Comparison of ENCODE assay signal across 1 cellular context in genomic region chr3:194315088-194315964, GRCh38.
TF ChIP-seq lines count a peak whose summit lies in the region.

No MANE protein-coding gene starts in this region.

TF ChIP-seq in GM12878, 131 proteins besides CTCF, POLR2A, EP300 and RAD21 (continued from another document):
- no peak for TF ChIP-seq PML (IDR thresholded peaks at IDR 0.05; ENCODE audit: low read length)
- TF ChIP-seq POLR2AphosphoS2 (IDR thresholded peaks at IDR 0.05; ENCODE audit: low read depth, low read length): no peak
- no peak for TF ChIP-seq CBX3 (IDR thresholded peaks at IDR 0.05; ENCODE audit: borderline replicate concordance, low read depth)
- no peak; the same call in 1 of the 2 replicates for TF ChIP-seq FOXM1 (IDR thresholded peaks at IDR 0.05; ENCODE audit: low read depth, low read length)
- TF ChIP-seq IRF3 (IDR thresholded peaks at IDR 0.05): no peak
- no peak for TF ChIP-seq TCF7 (IDR thresholded peaks at IDR 0.05; ENCODE audit: borderline replicate concordance)
- TF ChIP-seq NBN (IDR thresholded peaks at IDR 0.05): no peak
- TF ChIP-seq TCF3 (IDR thresholded peaks at IDR 0.05; ENCODE audit: borderline replicate concordance, insufficient read depth, low read depth, low read length): no peak
- no peak for TF ChIP-seq HCFC1 (IDR thresholded peaks at IDR 0.05; ENCODE audit: low read length)
- no peak for TF ChIP-seq BRCA1 (IDR thresholded peaks at IDR 0.05; ENCODE audit: low read depth, low read length)
- TF ChIP-seq YY1 (IDR thresholded peaks at IDR 0.05; ENCODE audit: low read depth, low read length): peak; percentile 72
- no peak for TF ChIP-seq POU2F2 (IDR thresholded peaks at IDR 0.05; ENCODE audit: borderline replicate concordance, low read depth, low read length)
- TF ChIP-seq NFYA (IDR thresholded peaks at IDR 0.05; ENCODE audit: borderline replicate concordance, low read depth, low read length): no peak
- TF ChIP-seq ZNF274 (IDR thresholded peaks at IDR 0.05; ENCODE audit: insufficient read depth, insufficient read length): no peak
- TF ChIP-seq CEBPZ (IDR thresholded peaks at IDR 0.05; ENCODE audit: low read depth, low read length): no peak
